In genomic region chr14:104085032-104085888, GRCh38 we compare ENCODE assay signal across 9 cellular contexts. TPM values are rescaled to one million over a fixed set of nuclear protein-coding genes. Genes with fewer than 3 reads are reported as not detected.
A peak's percentile ranks its signal among the peaks of the same experiment; 100 is the strongest.
DNase-seq lines count a peak whose midpoint lies in the region; ATAC-seq, FAIRE-seq and TF ChIP-seq lines count a peak whose summit lies in the region.
"Had no signal": no experiment of that assay in that cellular context is flagged by ENCODE, and none has a peak within 500 bp of the region (broad histone marks: within the 10 kb centered on the region; RNA-seq: fewer than 3 reads in every experiment).

ASPG (plus strand) TSS chr14:104085700; CDS start chr14:104085771, 71 bp downstream.

- no peak for TF ChIP-seq CTCF in foreskin keratinocyte (conservative IDR thresholded peaks at IDR 0.05)

- H3K4me1 ChIP-seq in foreskin keratinocyte, result no peaks in the 10 kb centered on the region

- TF ChIP-seq POLR2A in GM12891 (IDR thresholded peaks at IDR 0.05; ENCODE audit: low read depth, low read length), result no peak

- DNase-seq in GM12891 (ENCODE audit: insufficient read length, low spot score) (peak; percentile 39), T-helper 1 cell (peak in 3 of 5 donors; percentile 18 to 35 (median 21)), left ventricle myocardium superior (peak; percentile 65), posterior vena cava (ENCODE audit: low spot score) (peak; percentile 83), NCI-H2029 (lab: John Stamatoyannopoulos, UW) (no peak), ACHN (no peak), foreskin keratinocyte (no peak)

- H3K27ac ChIP-seq in foreskin keratinocyte, result no peak within 1 kb of the TSS
- H3K27ac ChIP-seq: SK-N-MC had no signal

- FAIRE-seq in GM12891 (lab: Jason Lieb, UNC), result no peak

- peaks cover 15% of the 10 kb centered on the region for H3K27me3 ChIP-seq in foreskin keratinocyte

- ATAC-seq in left ventricle myocardium superior (peak; percentile 54), HG03025 (IDR thresholded peaks at IDR 0.05; ENCODE audit: low FRiP score, unreplicated experiment) (no peak), foreskin keratinocyte (no peak)

- intact Hi-C loops in left ventricle myocardium superior (cut with micrococcal nuclease), result no loop called here
- intact Hi-C loops in posterior vena cava (cut with DNase I), result loop anchor here in 1 of 2 donors (5.0 kb wide), 1 partner anchor 557 kb away; no protein-coding TSS in a partner anchor

- in situ Hi-C loops in ACHN (cut with HindIII; ENCODE audit: low pct_ligation_motif_present, low pct_unique_long_range_greater_than_20kb, low sequenced_read_pairs), result no loop called here

TF ChIP-seq in GM12891, 5 proteins besides CTCF, POLR2A, EP300 and RAD21:
- TF ChIP-seq SPI1 (IDR thresholded peaks at IDR 0.05; ENCODE audit: low read depth, low read length) (no peak), TAF1 (IDR thresholded peaks at IDR 0.05; ENCODE audit: low read depth, low read length) (no peak), POU2F2 (IDR thresholded peaks at IDR 0.05; ENCODE audit: low read depth, low read length) (no peak), PAX5 (IDR thresholded peaks at IDR 0.05; ENCODE audit: insufficient read depth, low read length, severe bottlenecking) (no peak), POLR2AphosphoS5 (IDR thresholded peaks at IDR 0.05; ENCODE audit: low read depth, low read length) (no peak)

RNA-seq across cellular contexts. Expression of gene ASPG, which starts in this region (rescaled TPM):
- not detected for polyA plus RNA-seq in GM12891 (2012; ENCODE audit: low read depth, missing spikeins)
- total RNA-seq in left ventricle myocardium superior (28.2 TPM), posterior vena cava (1 to 10 TPM; 1.3 to 3.2 TPM), foreskin keratinocyte (0.11 and 0.14 TPM in 2 replicates)
- 0.08 TPM in 1 of 2 replicates, not detected in the other for polyA plus RNA-seq in foreskin keratinocyte

Comparison
In these comparisons a context has a peak if more than half of its experiments do, and no peak if none do; other contexts are left out.
1. DNase-seq: peak in GM12891 (single experiment), T-helper 1 cell (3 of 5), left ventricle myocardium superior (single experiment) and posterior vena cava (single experiment); none in NCI-H2029 (single experiment), ACHN (single experiment) and foreskin keratinocyte (0 of 2).